8 cellular contexts compared by ENCODE assay signal in genomic region chr9:129885670-129886106, GRCh38. TPM values are rescaled to one million over a fixed set of nuclear protein-coding genes. Genes with fewer than 3 reads are reported as not detected.
DNase-seq lines count a peak whose midpoint lies in the region; ATAC-seq, FAIRE-seq and TF ChIP-seq lines count a peak whose summit lies in the region.

No MANE protein-coding gene starts in this region.

- intact Hi-C loops in naive thymus-derived CD4-positive, alpha-beta T cell (cut with micrococcal nuclease): loop anchor here (1.0 to 5.0 kb wide), 10 partner anchors 10 to 473 kb away; partner anchors contain the start of gene NTMT1 (in 1 of the 2)

- peak overlapping the region; percentile 97 to 100 (median 100) for H3K27ac Mint-ChIP-seq in naive thymus-derived CD4-positive, alpha-beta T cell

- H3K4me1 Mint-ChIP-seq in naive thymus-derived CD4-positive, alpha-beta T cell: peaks cover 45 to 70% (median 60%) of the 10 kb centered on the region in 7 donors

- no peak overlapping the region for H3K27ac ChIP-seq in AG04450 (ENCODE audit: low read depth, low read length)
- peak overlapping the region; percentile 99 for H3K27ac ChIP-seq in naive thymus-derived CD4-positive, alpha-beta T cell (ENCODE audit: low read depth, low read length)

- POLR2A ChIA-PET in AG04450 (lab: Yijun Ruan, JAX): interaction anchor here (1.6 kb wide), 1 partner anchor 157 kb away, joined by 5 read pairs; the partner anchor contains the start of gene FNBP1
- POLR2A ChIA-PET in naive thymus-derived CD4-positive, alpha-beta T cell (lab: Charles Lee): interaction anchor here (0.6 to 11.8 kb wide), 21 partner anchors 8 to 209 kb away, joined by 3 to 202 read pairs (median 5); partner anchors contain the start of genes C9orf78, FNBP1, GPR107 and USP20

- peaks cover 0 to 4% (median 0%) of the 10 kb centered on the region in 3 experiments for H3K36me3 ChIP-seq in naive thymus-derived CD4-positive, alpha-beta T cell (ENCODE audit: control insufficient read depth in 2 of 3, insufficient read depth in 3 of 3, low read length in 3 of 3)

- H3K27me3 Mint-ChIP-seq in naive thymus-derived CD4-positive, alpha-beta T cell: peaks cover 0 to 4% (median 0%) of the 10 kb centered on the region in 5 donors

- no peaks in the 10 kb centered on the region; the same call in 1 of the 2 replicates for H3K9me3 ChIP-seq in AG04450 (ENCODE audit: control insufficient read depth, insufficient read depth, low read length)
- H3K9me3 ChIP-seq in naive thymus-derived CD4-positive, alpha-beta T cell (ENCODE audit: control insufficient read depth in 2 of 3, low read length in 3 of 3): no peaks in the 10 kb centered on the region

- peaks cover 0 to 14% (median 0%) of the 10 kb centered on the region in 11 donors for H3K9me3 Mint-ChIP-seq in naive thymus-derived CD4-positive, alpha-beta T cell

- no peak overlapping the region; the same call in 1 of the 2 replicates for H3K4me3 ChIP-seq in AG04450 (ENCODE audit: low read depth, low read length)
- peak overlapping the region; percentile 58 for H3K4me3 ChIP-seq in naive thymus-derived CD4-positive, alpha-beta T cell (ENCODE audit: low read length)

- H3K36me3 Mint-ChIP-seq in naive thymus-derived CD4-positive, alpha-beta T cell: peaks cover 0 to 33% (median 6%) of the 10 kb centered on the region in 5 donors

- H3K4me1 ChIP-seq in naive thymus-derived CD4-positive, alpha-beta T cell (ENCODE audit: control insufficient read depth in 2 of 2, insufficient read depth in 2 of 2, low read length in 2 of 2): peaks cover 27 to 44% of the 10 kb centered on the region in 2 donors

- H3K27me3 ChIP-seq in AG04450 (ENCODE audit: control insufficient read depth, insufficient read depth, low read length): no peaks in the 10 kb centered on the region
- H3K27me3 ChIP-seq in naive thymus-derived CD4-positive, alpha-beta T cell (ENCODE audit: control insufficient read depth in 2 of 2, insufficient read depth in 2 of 2, low read length in 2 of 2): no peaks in the 10 kb centered on the region

- peak overlapping the region; percentile 85 to 98 (median 94) for H3K4me3 Mint-ChIP-seq in naive thymus-derived CD4-positive, alpha-beta T cell

- DNase-seq in AG04450 (ENCODE audit: low read depth, low spot score) (peak; percentile 70), HTR-8/SVneo (ENCODE audit: insufficient read length, low spot score) (peak; percentile 85), RCC 7860 (ENCODE audit: low spot score) (peak; percentile 80), activated T-helper 1 cell treated with Interleukin-2 at 50 U/mL for 16 hours (ENCODE audit: low read depth) (peak; percentile 85), fibroblast of gingiva (ENCODE audit: low read depth) (peak; percentile 90)
- DNase-seq in naive thymus-derived CD4-positive, alpha-beta T cell: peak; percentile 74 to 96 (median 81)
- peak; percentile 94 to 96 for DNase-seq in stimulated activated CD8-positive, alpha-beta memory T cell treated with anti-CD3 and anti-CD28 coated beads, Interleukin-7, amount 100 ng/mL, for 48 hours (ENCODE audit: extremely low read depth in 1 of 2, low read depth in 1 of 2)

- TF ChIP-seq CTCF in AG04450 (IDR thresholded peaks at IDR 0.05; ENCODE audit: low read depth, low read length): peak; percentile 98

- CTCF ChIA-PET in AG04450 (lab: Charles Lee): interaction anchor here (0.7 to 2.5 kb wide), 9 partner anchors 12 to 205 kb away, joined by 3 to 13 read pairs (median 4); no protein-coding TSS in a partner anchor
- CTCF ChIA-PET in naive thymus-derived CD4-positive, alpha-beta T cell (lab: Charles Lee): interaction anchor here (0.7 to 2.5 kb wide), 20 partner anchors 8 to 215 kb away, joined by 3 to 10 read pairs (median 4); partner anchors contain the start of genes C9orf78 and USP20

- peak; percentile 29 for ATAC-seq in GM18867 (IDR thresholded peaks at IDR 0.05; ENCODE audit: unreplicated experiment)
- peak; percentile 54 for ATAC-seq in naive thymus-derived CD4-positive, alpha-beta T cell

- FAIRE-seq in HTR-8/SVneo (lab: Jason Lieb, UNC): no peak
- FAIRE-seq in RCC 7860 (lab: Jason Lieb, UNC): peak; percentile 8

RNA-seq across cellular contexts. Expression of gene USP20, which starts 50.4 kb away (rescaled TPM):
- polyA plus RNA-seq in AG04450 (2011; rRNA removed): 10.3 and 13.2 TPM in 2 replicates
- polyA minus RNA-seq in AG04450 (2011; rRNA and poly(A)+ RNA removed): 16.6 and 22.9 TPM in 2 replicates
- total RNA-seq in naive thymus-derived CD4-positive, alpha-beta T cell: 100 to 1,000 TPM in 3 of 5 experiments, 10 to 100 TPM in 2; 94.9 to 156 (median 118) TPM
- polyA plus RNA-seq in naive thymus-derived CD4-positive, alpha-beta T cell: 10 to 100 TPM; 41.0 to 87.2 TPM

RNA-seq across cellular contexts. Expression of gene C9orf78, which starts 50.6 kb away (rescaled TPM):
- polyA plus RNA-seq in AG04450 (2011; rRNA removed): 51.4 and 66.8 TPM in 2 replicates
- polyA minus RNA-seq in AG04450 (2011; rRNA and poly(A)+ RNA removed): 10.9 and 13.4 TPM in 2 replicates
- 100 to 1,000 TPM in 2 of 5 experiments, 10 to 100 TPM in 3; 66.2 to 118 (median 95.8) TPM for total RNA-seq in naive thymus-derived CD4-positive, alpha-beta T cell
- polyA plus RNA-seq in naive thymus-derived CD4-positive, alpha-beta T cell: 100 to 1,000 TPM; 175 to 234 TPM
